In genomic region chr9:83817011-83817355, GRCh38 we compare ENCODE assay signal across 8 cellular contexts. TPM values are rescaled to one million over a fixed set of nuclear protein-coding genes. Genes with fewer than 3 reads are reported as not detected.
A peak's percentile ranks its signal among the peaks of the same experiment; 100 is the strongest.
DNase-seq lines count a peak whose midpoint lies in the region; ATAC-seq and TF ChIP-seq lines count a peak whose summit lies in the region.
"Not testable (repeated sequence)": the region's sequence is repeated elsewhere in the genome, so short reads cannot be mapped to it uniquely, and the experiment has no call there.

No MANE protein-coding gene starts in this region.

- H3K4me3 ChIP-seq in PC-3 (ENCODE audit: low read length) (peak overlapping the region; percentile 69), left lung (peak overlapping the region; percentile 55 to 67), rectal smooth muscle tissue (ENCODE audit: low read length) (peak overlapping the region; percentile 58), subcutaneous abdominal adipose tissue (ENCODE audit: low read depth in 1 of 5, low read length in 5 of 5) (peak overlapping the region; percentile 57 to 67 (median 60))
- H3K4me3 ChIP-seq in effector memory CD4-positive, alpha-beta T cell (ENCODE audit: insufficient read depth, low read depth, low read length, poor library complexity, severe bottlenecking): peak overlapping the region; percentile 58

- POLR2A ChIA-PET in PC-3 (lab: Charles Lee; ENCODE audit: unreplicated experiment): not testable (repeated sequence)

- H3K9me3 ChIP-seq in PC-3 (ENCODE audit: low read length); effector memory CD4-positive, alpha-beta T cell (ENCODE audit: control insufficient read depth, low read length); left lung; subcutaneous abdominal adipose tissue (ENCODE audit: control insufficient read depth in 5 of 5, low read length in 5 of 5): not testable (repeated sequence)

- H3K4me1 ChIP-seq in PC-3 (ENCODE audit: insufficient read depth, low read length); effector memory CD4-positive, alpha-beta T cell (ENCODE audit: control insufficient read depth, insufficient read depth, low read length, poor library complexity, severe bottlenecking); left lung; rectal smooth muscle tissue (ENCODE audit: control insufficient read depth, insufficient read depth, low read length); subcutaneous abdominal adipose tissue (ENCODE audit: control insufficient read depth in 5 of 5, insufficient read depth in 5 of 5, low read length in 5 of 5): not testable (repeated sequence)

- not testable (repeated sequence) for H3K27me3 Mint-ChIP-seq in activated T-cell treated with anti-CD3 and anti-CD28 coated beads, Interleukin-2, amount 50 U/mL, for 4 hours (ENCODE audit: low read depth)

- not testable (repeated sequence) for H3K9me3 Mint-ChIP-seq in activated T-cell treated with anti-CD3 and anti-CD28 coated beads, Interleukin-2, amount 50 U/mL, for 4 hours

- H4K20me1 ChIP-seq in PC-3 (ENCODE audit: low read length): not testable (repeated sequence)

- TF ChIP-seq CTCF in PC-3 (conservative IDR thresholded peaks at IDR 0.05; ENCODE audit: low read depth, low read length); left lung (IDR thresholded peaks at IDR 0.05): not testable (repeated sequence)

- DNase-seq in DMS79 treated with DMSO at 0.1 percent for 48 hours (lab: John Stamatoyannopoulos, UW): peak; percentile 17
- not testable (repeated sequence) for DNase-seq in PC-3; effector memory CD4-positive, alpha-beta T cell; left lung
- peak; percentile 26 for DNase-seq in activated T-cell treated with anti-CD3 and anti-CD28 coated beads, Interleukin-2, amount 50 U/mL, for 4 hours

- peaks cover 15% of the 10 kb centered on the region for H3K4me1 Mint-ChIP-seq in activated T-cell treated with anti-CD3 and anti-CD28 coated beads, Interleukin-2, amount 50 U/mL, for 4 hours (ENCODE audit: low read depth)

- peak overlapping the region; percentile 83 for H3K4me2 ChIP-seq in PC-3 (ENCODE audit: low read length)

- intact Hi-C loops in PC-3 (cut with micrococcal nuclease); left lung (cut with DNase I): not testable (repeated sequence)

- H2AFZ ChIP-seq in PC-3 (ENCODE audit: low read length): peak overlapping the region; percentile 59

- H3K4me3 Mint-ChIP-seq in activated T-cell treated with anti-CD3 and anti-CD28 coated beads, Interleukin-2, amount 50 U/mL, for 4 hours: peak overlapping the region; percentile 81

- H3K9ac ChIP-seq in PC-3 (ENCODE audit: low read length) (peak overlapping the region; percentile 25; the same call in 1 of the 2 replicates), rectal smooth muscle tissue (ENCODE audit: low read length) (peak overlapping the region; percentile 40), subcutaneous abdominal adipose tissue (ENCODE audit: low read length in 5 of 5) (peak overlapping the region in 3 of 5 donors; percentile 67 to 79 (median 74))

- not testable (repeated sequence) for H3K27ac ChIP-seq in PC-3 (ENCODE audit: low read length)
- H3K27ac ChIP-seq in effector memory CD4-positive, alpha-beta T cell (ENCODE audit: insufficient read depth, low read length, poor library complexity, severe bottlenecking): peak overlapping the region; percentile 77
- peak overlapping the region; percentile 62 to 73 for H3K27ac ChIP-seq in left lung
- H3K27ac ChIP-seq in rectal smooth muscle tissue (ENCODE audit: low read depth, low read length): peak overlapping the region; percentile 74
- peak overlapping the region; percentile 55 for H3K27ac ChIP-seq in subcutaneous abdominal adipose tissue (ENCODE audit: low read depth, low read length)

- H3K36me3 ChIP-seq in PC-3 (ENCODE audit: low read depth, low read length); effector memory CD4-positive, alpha-beta T cell (ENCODE audit: control insufficient read depth, insufficient read depth, low read length); left lung; rectal smooth muscle tissue (ENCODE audit: control insufficient read depth, insufficient read depth, low read length); subcutaneous abdominal adipose tissue (ENCODE audit: control insufficient read depth in 5 of 5, insufficient read depth in 5 of 5, low read length in 5 of 5): not testable (repeated sequence)

- not testable (repeated sequence) for H3K27me3 ChIP-seq in PC-3 (ENCODE audit: low read length); effector memory CD4-positive, alpha-beta T cell (replicated peaks; ENCODE audit: control insufficient read depth, insufficient read depth, low read length, poor library complexity, severe bottlenecking); left lung; rectal smooth muscle tissue (ENCODE audit: control insufficient read depth, insufficient read depth, low read length); subcutaneous abdominal adipose tissue (ENCODE audit: control insufficient read depth in 5 of 5, insufficient read depth in 4 of 5, low read length in 5 of 5)

- not testable (repeated sequence) for H3F3A ChIP-seq in PC-3 (ENCODE audit: low read length, unreplicated experiment)

- peak; percentile 5 for ATAC-seq in HG03108 (IDR thresholded peaks at IDR 0.05; ENCODE audit: unreplicated experiment)
- ATAC-seq in PC-3; activated T-cell treated with anti-CD3 and anti-CD28 coated beads, Interleukin-2, amount 50 U/mL, for 4 hours; left lung: not testable (repeated sequence)

- BruUV-seq in PC-3 (replicated peaks; lab: Mats Ljungman, UMichigan): not testable (repeated sequence)

- not testable (repeated sequence) for H3K79me2 ChIP-seq in PC-3 (ENCODE audit: low read length)

- H3K36me3 Mint-ChIP-seq in activated T-cell treated with anti-CD3 and anti-CD28 coated beads, Interleukin-2, amount 50 U/mL, for 4 hours (ENCODE audit: insufficient read depth): not testable (repeated sequence)

- H3K9me2 ChIP-seq in PC-3 (replicated peaks; ENCODE audit: low read length): not testable (repeated sequence)

- CTCF ChIA-PET in PC-3 (lab: Charles Lee): not testable (repeated sequence)

RNA-seq across cellular contexts. Expression of gene GKAP1, which starts 0.6 kb away (rescaled TPM):
- 1.5 and 2.6 TPM in 2 replicates for total RNA-seq in PC-3 (2014; rRNA removed)
- under 1 TPM; 0.37 to 0.98 (median 0.48) TPM for total RNA-seq in activated T-cell treated with anti-CD3 and anti-CD28 coated beads, Interleukin-2, amount 50 U/mL, for 4 hours
- total RNA-seq in left lung: 1 to 10 TPM; 4.4 to 5.5 TPM
